1 cellular context compared by ENCODE assay signal in the genomic region with DNA sequence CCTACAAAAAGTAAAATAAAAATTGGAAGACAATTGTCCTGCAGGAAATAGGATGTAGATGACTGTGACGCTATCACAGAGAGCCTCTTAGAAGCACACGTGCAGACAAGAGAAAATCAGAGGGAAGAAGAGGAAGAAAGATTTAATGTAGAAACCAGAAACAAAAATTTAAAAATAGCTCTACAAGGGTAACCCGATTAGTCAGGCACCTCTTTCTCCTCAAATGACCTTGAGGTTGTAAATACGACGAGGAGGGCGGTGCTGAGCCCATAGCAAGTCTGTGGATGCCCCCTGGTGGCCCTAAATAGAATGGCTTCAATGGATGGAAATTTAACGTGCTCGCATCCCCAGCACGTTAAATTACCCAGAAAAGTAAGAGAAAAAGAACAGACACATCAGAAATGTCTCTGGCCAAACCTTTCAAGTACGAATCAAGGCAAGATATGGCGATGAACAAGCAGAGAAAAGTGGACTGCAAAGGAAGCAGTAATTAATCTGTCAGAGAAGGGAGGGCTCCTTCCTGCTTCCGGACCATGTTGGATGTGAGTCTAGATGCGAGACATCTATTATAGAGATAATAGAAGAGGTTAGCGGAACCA.
TF ChIP-seq lines count a peak whose summit lies in the region.

No MANE protein-coding gene starts in this region.

TF ChIP-seq in HepG2, 621 proteins besides CTCF, POLR2A, EP300 and RAD21 (continued from another document and continues in another):
- TF ChIP-seq, protein P1, sequence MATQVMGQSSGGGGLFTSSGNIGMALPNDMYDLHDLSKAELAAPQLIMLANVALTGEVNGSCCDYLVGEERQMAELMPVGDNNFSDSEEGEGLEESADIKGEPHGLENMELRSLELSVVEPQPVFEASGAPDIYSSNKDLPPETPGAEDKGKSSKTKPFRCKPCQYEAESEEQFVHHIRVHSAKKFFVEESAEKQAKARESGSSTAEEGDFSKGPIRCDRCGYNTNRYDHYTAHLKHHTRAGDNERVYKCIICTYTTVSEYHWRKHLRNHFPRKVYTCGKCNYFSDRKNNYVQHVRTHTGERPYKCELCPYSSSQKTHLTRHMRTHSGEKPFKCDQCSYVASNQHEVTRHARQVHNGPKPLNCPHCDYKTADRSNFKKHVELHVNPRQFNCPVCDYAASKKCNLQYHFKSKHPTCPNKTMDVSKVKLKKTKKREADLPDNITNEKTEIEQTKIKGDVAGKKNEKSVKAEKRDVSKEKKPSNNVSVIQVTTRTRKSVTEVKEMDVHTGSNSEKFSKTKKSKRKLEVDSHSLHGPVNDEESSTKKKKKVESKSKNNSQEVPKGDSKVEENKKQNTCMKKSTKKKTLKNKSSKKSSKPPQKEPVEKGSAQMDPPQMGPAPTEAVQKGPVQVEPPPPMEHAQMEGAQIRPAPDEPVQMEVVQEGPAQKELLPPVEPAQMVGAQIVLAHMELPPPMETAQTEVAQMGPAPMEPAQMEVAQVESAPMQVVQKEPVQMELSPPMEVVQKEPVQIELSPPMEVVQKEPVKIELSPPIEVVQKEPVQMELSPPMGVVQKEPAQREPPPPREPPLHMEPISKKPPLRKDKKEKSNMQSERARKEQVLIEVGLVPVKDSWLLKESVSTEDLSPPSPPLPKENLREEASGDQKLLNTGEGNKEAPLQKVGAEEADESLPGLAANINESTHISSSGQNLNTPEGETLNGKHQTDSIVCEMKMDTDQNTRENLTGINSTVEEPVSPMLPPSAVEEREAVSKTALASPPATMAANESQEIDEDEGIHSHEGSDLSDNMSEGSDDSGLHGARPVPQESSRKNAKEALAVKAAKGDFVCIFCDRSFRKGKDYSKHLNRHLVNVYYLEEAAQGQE (IDR thresholded peaks at IDR 0.05; ENCODE audit: borderline replicate concordance in 1 of 2, low read depth in 1 of 2, low read length in 2 of 2): no peak
- TF ChIP-seq, protein P2, sequence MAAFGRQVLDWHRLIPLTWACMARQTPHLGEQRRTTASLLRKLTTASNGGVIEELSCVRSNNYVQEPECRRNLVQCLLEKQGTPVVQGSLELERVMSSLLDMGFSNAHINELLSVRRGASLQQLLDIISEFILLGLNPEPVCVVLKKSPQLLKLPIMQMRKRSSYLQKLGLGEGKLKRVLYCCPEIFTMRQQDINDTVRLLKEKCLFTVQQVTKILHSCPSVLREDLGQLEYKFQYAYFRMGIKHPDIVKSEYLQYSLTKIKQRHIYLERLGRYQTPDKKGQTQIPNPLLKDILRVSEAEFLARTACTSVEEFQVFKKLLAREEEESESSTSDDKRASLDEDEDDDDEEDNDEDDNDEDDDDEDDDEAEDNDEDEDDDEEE (CRISPR knock-in tag; IDR thresholded peaks at IDR 0.05): no peak
- TF ChIP-seq MIXL1 (CRISPR knock-in tag; IDR thresholded peaks at IDR 0.05) (peak; percentile 41; the same call in 1 of the 2 replicates), FOSL2 (CRISPR knock-in tag; IDR thresholded peaks at IDR 0.05) (peak; percentile 52), TCF7 (IDR thresholded peaks at IDR 0.05; ENCODE audit: low read depth) (no peak), ZNF572 (CRISPR knock-in tag; IDR thresholded peaks at IDR 0.05) (no peak), TBX2 (CRISPR knock-in tag; IDR thresholded peaks at IDR 0.05; ENCODE audit: borderline replicate concordance) (no peak), ZNF644 (CRISPR knock-in tag; IDR thresholded peaks at IDR 0.05; ENCODE audit: low read depth) (no peak), SMARCE1 (IDR thresholded peaks at IDR 0.05; ENCODE audit: borderline replicate concordance) (no peak), ZNF350 (CRISPR knock-in tag; IDR thresholded peaks at IDR 0.05; ENCODE audit: borderline replicate concordance, low read depth) (no peak), ZNF367 (CRISPR knock-in tag; IDR thresholded peaks at IDR 0.05; ENCODE audit: borderline replicate concordance) (no peak), AHR (CRISPR knock-in tag; IDR thresholded peaks at IDR 0.05) (no peak), DMAP1 (CRISPR knock-in tag; IDR thresholded peaks at IDR 0.05) (no peak), CEBPB (IDR thresholded peaks at IDR 0.05; ENCODE audit: borderline replicate concordance, low read depth, low read length) (no peak), ZBTB38 (CRISPR knock-in tag; IDR thresholded peaks at IDR 0.05) (no peak), FOXK1 (CRISPR knock-in tag; IDR thresholded peaks at IDR 0.05; ENCODE audit: borderline replicate concordance, low read depth) (peak; percentile 89; the same call in 1 of the 2 replicates), POLR2AphosphoS2 (IDR thresholded peaks at IDR 0.05; ENCODE audit: low read depth, low read length) (no peak), PTBP1 (IDR thresholded peaks at IDR 0.05; ENCODE audit: low read depth, low read length, poor library complexity, severe bottlenecking) (no peak), GATAD1 (CRISPR knock-in tag; IDR thresholded peaks at IDR 0.05) (peak; percentile 38; the same call in 1 of the 2 replicates), ZFAT (CRISPR knock-in tag; conservative IDR thresholded peaks at IDR 0.05) (no peak), SRF (IDR thresholded peaks at IDR 0.05; ENCODE audit: low read depth, low read length) (no peak)
- TF ChIP-seq, protein P3, sequence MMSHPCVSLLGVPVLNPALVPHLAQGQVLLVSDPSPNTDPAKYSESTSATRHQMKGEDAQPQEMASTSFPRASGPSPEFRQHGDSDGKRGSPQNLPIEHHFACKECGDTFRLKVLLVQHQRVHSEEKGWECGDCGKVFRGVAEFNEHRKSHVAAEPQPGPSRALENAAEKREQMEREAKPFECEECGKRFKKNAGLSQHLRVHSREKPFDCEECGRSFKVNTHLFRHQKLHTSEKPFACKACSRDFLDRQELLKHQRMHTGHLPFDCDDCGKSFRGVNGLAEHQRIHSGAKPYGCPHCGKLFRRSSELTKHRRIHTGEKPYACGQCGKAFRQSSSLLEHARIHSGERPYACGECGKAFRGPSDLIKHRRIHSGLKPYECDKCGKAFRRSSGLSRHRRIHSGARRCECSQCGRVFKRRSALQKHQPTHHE (CRISPR knock-in tag; IDR thresholded peaks at IDR 0.05; ENCODE audit: borderline replicate concordance): no peak
- TF ChIP-seq, protein P4, sequence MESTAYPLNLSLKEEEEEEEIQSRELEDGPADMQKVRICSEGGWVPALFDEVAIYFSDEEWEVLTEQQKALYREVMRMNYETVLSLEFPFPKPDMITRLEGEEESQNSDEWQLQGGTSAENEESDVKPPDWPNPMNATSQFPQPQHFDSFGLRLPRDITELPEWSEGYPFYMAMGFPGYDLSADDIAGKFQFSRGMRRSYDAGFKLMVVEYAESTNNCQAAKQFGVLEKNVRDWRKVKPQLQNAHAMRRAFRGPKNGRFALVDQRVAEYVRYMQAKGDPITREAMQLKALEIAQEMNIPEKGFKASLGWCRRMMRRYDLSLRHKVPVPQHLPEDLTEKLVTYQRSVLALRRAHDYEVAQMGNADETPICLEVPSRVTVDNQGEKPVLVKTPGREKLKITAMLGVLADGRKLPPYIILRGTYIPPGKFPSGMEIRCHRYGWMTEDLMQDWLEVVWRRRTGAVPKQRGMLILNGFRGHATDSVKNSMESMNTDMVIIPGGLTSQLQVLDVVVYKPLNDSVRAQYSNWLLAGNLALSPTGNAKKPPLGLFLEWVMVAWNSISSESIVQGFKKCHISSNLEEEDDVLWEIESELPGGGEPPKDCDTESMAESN (CRISPR knock-in tag; conservative IDR thresholded peaks at IDR 0.05): peak; percentile 63; the same call in 1 of the 2 replicates
- TF ChIP-seq, protein P5, sequence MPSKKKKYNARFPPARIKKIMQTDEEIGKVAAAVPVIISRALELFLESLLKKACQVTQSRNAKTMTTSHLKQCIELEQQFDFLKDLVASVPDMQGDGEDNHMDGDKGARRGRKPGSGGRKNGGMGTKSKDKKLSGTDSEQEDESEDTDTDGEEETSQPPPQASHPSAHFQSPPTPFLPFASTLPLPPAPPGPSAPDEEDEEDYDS (CRISPR knock-in tag; IDR thresholded peaks at IDR 0.05): no peak
- TF ChIP-seq, protein P6, sequence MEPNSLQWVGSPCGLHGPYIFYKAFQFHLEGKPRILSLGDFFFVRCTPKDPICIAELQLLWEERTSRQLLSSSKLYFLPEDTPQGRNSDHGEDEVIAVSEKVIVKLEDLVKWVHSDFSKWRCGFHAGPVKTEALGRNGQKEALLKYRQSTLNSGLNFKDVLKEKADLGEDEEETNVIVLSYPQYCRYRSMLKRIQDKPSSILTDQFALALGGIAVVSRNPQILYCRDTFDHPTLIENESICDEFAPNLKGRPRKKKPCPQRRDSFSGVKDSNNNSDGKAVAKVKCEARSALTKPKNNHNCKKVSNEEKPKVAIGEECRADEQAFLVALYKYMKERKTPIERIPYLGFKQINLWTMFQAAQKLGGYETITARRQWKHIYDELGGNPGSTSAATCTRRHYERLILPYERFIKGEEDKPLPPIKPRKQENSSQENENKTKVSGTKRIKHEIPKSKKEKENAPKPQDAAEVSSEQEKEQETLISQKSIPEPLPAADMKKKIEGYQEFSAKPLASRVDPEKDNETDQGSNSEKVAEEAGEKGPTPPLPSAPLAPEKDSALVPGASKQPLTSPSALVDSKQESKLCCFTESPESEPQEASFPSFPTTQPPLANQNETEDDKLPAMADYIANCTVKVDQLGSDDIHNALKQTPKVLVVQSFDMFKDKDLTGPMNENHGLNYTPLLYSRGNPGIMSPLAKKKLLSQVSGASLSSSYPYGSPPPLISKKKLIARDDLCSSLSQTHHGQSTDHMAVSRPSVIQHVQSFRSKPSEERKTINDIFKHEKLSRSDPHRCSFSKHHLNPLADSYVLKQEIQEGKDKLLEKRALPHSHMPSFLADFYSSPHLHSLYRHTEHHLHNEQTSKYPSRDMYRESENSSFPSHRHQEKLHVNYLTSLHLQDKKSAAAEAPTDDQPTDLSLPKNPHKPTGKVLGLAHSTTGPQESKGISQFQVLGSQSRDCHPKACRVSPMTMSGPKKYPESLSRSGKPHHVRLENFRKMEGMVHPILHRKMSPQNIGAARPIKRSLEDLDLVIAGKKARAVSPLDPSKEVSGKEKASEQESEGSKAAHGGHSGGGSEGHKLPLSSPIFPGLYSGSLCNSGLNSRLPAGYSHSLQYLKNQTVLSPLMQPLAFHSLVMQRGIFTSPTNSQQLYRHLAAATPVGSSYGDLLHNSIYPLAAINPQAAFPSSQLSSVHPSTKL (CRISPR knock-in tag; IDR thresholded peaks at IDR 0.05): peak; percentile 73
- TF ChIP-seq, protein P7, sequence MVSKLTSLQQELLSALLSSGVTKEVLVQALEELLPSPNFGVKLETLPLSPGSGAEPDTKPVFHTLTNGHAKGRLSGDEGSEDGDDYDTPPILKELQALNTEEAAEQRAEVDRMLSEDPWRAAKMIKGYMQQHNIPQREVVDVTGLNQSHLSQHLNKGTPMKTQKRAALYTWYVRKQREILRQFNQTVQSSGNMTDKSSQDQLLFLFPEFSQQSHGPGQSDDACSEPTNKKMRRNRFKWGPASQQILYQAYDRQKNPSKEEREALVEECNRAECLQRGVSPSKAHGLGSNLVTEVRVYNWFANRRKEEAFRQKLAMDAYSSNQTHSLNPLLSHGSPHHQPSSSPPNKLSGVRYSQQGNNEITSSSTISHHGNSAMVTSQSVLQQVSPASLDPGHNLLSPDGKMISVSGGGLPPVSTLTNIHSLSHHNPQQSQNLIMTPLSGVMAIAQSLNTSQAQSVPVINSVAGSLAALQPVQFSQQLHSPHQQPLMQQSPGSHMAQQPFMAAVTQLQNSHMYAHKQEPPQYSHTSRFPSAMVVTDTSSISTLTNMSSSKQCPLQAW (CRISPR knock-in tag; IDR thresholded peaks at IDR 0.05): 0 out of 2 replicates have a peak, but pooled peaks have one; percentile 49
- TF ChIP-seq, protein P8, sequence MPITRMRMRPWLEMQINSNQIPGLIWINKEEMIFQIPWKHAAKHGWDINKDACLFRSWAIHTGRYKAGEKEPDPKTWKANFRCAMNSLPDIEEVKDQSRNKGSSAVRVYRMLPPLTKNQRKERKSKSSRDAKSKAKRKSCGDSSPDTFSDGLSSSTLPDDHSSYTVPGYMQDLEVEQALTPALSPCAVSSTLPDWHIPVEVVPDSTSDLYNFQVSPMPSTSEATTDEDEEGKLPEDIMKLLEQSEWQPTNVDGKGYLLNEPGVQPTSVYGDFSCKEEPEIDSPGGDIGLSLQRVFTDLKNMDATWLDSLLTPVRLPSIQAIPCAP (CRISPR knock-in tag; IDR thresholded peaks at IDR 0.05; ENCODE audit: low read depth): no peak
- TF ChIP-seq, protein P9, sequence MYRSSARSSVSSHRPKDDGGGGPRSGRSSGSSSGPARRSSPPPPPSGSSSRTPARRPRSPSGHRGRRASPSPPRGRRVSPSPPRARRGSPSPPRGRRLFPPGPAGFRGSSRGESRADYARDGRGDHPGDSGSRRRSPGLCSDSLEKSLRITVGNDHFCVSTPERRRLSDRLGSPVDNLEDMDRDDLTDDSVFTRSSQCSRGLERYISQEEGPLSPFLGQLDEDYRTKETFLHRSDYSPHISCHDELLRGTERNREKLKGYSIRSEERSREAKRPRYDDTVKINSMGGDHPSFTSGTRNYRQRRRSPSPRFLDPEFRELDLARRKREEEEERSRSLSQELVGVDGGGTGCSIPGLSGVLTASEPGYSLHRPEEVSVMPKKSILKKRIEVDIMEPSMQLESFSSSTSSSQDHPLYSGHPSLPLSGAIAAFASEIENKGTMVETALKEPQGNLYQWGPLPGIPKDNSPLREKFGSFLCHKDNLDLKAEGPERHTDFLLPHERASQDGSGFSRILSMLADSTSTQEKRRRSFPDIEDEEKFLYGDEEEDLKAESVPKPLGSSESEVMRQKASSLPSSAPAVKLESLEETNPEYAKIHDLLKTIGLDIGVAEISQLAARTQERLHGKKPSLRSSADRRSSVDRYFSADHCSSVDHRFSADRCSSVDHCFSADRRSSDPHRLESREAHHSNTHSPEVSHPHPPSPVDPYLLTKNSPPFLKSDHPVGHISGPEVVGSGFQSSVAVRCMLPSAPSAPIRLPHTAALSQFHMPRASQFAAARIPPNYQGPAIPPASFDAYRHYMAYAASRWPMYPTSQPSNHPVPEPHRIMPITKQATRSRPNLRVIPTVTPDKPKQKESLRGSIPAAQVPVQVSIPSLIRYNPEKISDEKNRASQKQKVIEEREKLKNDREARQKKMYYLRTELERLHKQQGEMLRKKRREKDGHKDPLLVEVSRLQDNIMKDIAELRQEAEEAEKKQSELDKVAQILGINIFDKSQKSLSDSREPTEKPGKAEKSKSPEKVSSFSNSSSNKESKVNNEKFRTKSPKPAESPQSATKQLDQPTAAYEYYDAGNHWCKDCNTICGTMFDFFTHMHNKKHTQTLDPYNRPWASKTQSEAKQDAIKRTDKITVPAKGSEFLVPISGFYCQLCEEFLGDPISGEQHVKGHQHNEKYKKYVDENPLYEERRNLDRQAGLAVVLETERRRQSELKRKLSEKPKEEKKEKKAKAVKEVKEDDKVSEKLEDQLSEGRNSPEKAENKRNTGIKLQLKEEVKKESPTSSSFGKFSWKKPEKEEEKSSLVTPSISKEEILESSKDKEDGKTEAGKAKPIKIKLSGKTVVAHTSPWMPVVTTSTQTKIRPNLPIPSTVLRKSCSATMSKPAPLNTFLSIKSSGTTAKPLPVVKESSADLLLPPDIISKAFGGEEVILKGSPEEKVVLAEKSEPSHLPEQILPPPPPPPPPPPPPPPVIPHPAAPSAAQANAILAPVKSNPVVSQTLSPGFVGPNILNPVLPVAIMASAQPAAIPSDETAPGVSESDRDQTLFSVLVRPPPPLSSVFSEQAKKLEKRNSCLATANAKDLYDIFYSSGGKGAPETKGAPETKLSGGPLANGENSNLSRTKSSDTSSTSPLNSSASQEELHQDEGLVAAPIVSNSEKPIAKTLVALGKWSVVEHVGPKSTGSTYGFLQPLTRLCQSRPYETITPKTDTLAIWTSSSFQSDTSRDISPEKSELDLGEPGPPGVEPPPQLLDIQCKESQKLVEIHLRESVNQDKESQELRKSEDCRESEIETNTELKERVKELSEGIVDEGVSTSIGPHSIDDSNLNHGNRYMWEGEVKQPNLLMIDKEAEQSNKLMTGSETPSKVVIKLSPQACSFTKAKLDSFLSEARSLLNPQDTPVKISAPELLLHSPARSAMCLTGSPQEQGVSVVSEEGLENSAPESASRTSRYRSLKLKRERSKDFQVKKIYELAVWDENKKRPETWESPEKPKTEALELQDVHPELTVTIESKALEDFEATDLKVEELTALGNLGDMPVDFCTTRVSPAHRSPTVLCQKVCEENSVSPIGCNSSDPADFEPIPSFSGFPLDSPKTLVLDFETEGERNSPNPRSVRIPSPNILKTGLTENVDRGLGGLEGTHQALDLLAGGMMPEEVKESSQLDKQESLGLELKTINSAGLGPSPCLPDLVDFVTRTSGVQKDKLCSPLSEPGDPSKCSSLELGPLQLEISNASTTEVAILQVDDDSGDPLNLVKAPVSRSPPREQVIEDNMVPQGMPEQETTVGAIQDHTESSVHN (CRISPR knock-in tag; IDR thresholded peaks at IDR 0.05): no peak
